ENCODE assay signal across 8 cellular contexts in the genomic region with DNA sequence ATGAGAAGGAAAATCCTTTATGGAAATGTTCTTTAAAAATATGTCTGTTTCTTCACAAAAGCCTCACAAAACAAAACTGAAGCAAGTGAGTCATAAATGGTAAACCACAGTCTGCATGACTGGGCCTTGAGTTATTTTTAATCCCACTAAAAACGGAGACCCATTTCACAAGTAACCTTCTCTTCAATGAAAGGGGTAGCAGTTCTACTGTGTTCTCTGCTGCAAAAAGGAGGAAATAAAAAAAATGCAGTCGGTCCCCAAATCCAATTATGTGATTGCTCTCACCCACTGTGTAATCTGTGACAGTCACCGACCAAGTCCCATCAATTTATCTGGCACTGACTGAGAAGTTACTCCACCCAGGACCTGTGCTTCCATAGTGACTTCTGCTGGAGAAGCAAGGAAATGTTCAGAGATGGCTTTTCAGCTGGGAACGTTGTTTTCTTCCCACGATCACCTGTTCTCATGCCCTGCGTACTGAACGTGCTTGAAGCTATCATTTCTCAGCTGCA.
DNase-seq lines count a peak whose midpoint lies in the region; ATAC-seq and TF ChIP-seq lines count a peak whose summit lies in the region.

No MANE protein-coding gene starts in this region.

- ATAC-seq in HG03460 (IDR thresholded peaks at IDR 0.05; ENCODE audit: unreplicated experiment) (peak; percentile 62), Right ventricle myocardium superior (ENCODE audit: poor library complexity) (no peak)

- H3K4me3 ChIP-seq in fibroblast of mammary gland (ENCODE audit: control insufficient read depth, low read depth, low read length): no peak overlapping the region

- no peak for TF ChIP-seq CTCF in GM20000 (IDR thresholded peaks at IDR 0.05; ENCODE audit: extremely low read depth, missing control alignments)
- TF ChIP-seq CTCF in fibroblast of mammary gland (conservative IDR thresholded peaks at IDR 0.05; ENCODE audit: control insufficient read depth, insufficient read depth, low read depth, low read length): peak; percentile 29

- DNase-seq in EL (peak; percentile 23), GM20000 (ENCODE audit: low spot score) (peak; percentile 58), fibroblast of mammary gland (ENCODE audit: low read depth) (peak; percentile 81), D341Med (ENCODE audit: low spot score) (no peak), NCI-H2107 treated with DMSO at 0.1 percent for 48 hours (lab: John Stamatoyannopoulos, UW; ENCODE audit: unreplicated experiment) (no peak), NCI-H2171 (lab: John Stamatoyannopoulos, UW) (no peak), Right ventricle myocardium superior (no peak)

- intact Hi-C loops in Right ventricle myocardium superior (cut with DNase I): no loop called here

Comparison
In these comparisons a context has a peak if more than half of its experiments do, and no peak if none do; other contexts are left out.
1. DNase-seq: peak in EL (single experiment), GM20000 (single experiment) and fibroblast of mammary gland (single experiment); none in D341Med (single experiment), NCI-H2107 treated with DMSO at 0.1 percent for 48 hours (single experiment), NCI-H2171 (single experiment) and Right ventricle myocardium superior (single experiment).